ENCODE assay signal across 9 cellular contexts in the genomic region with DNA sequence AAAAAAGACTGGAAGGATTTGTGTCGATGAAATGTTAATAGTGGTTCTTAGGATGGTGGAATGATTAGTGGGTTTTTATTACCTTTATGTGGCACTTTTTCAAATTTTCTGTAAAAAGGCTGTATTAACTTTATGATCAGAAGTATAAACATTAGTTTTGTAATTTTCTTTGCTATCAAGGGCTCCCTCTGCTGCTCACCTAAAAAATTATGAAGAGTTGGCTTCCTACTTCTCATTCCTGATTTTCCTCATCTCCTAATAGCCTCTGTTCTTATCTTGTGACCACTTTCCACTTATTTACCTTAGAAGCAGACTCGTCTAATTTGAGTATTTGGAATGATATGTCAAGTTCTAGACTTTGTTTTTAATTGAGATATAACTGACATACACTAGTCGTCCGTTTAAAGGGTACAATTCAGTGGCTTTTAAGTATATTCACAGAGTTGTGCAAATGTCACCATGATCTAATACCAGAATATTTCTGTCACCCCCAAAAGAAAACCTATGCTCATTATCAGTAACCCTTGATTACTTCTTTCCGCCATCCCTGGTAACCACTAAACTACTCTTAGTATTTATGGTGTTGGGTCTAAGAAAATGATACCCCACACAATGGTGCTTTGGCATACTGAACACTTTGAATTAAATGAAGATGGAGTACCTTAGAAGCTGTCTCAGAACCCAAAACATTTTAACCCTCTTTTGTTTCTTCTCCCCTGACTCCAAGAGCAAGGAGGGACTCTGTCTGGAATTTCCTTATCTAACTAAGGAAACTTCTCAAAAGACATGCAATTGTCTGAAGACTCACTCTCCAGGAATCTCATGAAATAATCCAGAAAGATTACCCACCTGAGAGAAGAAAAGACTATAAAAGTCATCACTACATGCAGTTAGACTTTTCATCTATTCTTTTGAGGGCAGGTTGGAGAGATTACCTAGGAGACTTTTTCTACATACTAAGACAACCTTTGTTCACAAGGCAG.
DNase-seq lines count a peak whose midpoint lies in the region; ATAC-seq and TF ChIP-seq lines count a peak whose summit lies in the region.
"Had no signal": no experiment of that assay in that cellular context is flagged by ENCODE, and none has a peak within 500 bp of the region (broad histone marks: within the 10 kb centered on the region; RNA-seq: fewer than 3 reads in every experiment).

No MANE protein-coding gene starts in this region.

- ATAC-seq in CD4-positive, alpha-beta T cell (ENCODE audit: poor library complexity) = no peak
- ATAC-seq in body of pancreas (no peak), HG02759 (IDR thresholded peaks at IDR 0.05; ENCODE audit: unreplicated experiment) (no peak), GM21717 (IDR thresholded peaks at IDR 0.05; ENCODE audit: unreplicated experiment) (no peak)

- no peak overlapping the region for H3K27ac Mint-ChIP-seq in CD4-positive, alpha-beta T cell
- H3K27ac Mint-ChIP-seq in HFFc6 = no peak overlapping the region
- H3K27ac Mint-ChIP-seq in mesothelial cell of epicardium = no peak overlapping the region

- intact Hi-C loops in CD4-positive, alpha-beta T cell (cut with DNase I, micrococcal nuclease) = loop anchor here (1.0 to 10.0 kb wide), 5 partner anchors 381 to 556 kb away; no protein-coding TSS in a partner anchor
- intact Hi-C loops in body of pancreas (cut with DNase I) = loop anchor here (10.0 kb wide), 1 partner anchor 547 kb away; no protein-coding TSS in a partner anchor

- H3K36me3 Mint-ChIP-seq in CD4-positive, alpha-beta T cell (ENCODE audit: low read depth) = peaks cover 13% of the 10 kb centered on the region
- peaks cover 15% of the 10 kb centered on the region for H3K36me3 Mint-ChIP-seq in HFFc6 (ENCODE audit: low read depth)
- peaks cover 16% of the 10 kb centered on the region for H3K36me3 Mint-ChIP-seq in mesothelial cell of epicardium

- peaks cover 20% of the 10 kb centered on the region for H3K9me3 ChIP-seq in CD4-positive, alpha-beta T cell (ENCODE audit: control insufficient read depth, low read length)
- H3K9me3 ChIP-seq in body of pancreas = peaks cover 0 to 6% (median 0%) of the 10 kb centered on the region in 3 donors

- POLR2A ChIA-PET in CD4-positive, alpha-beta T cell (lab: Charles Lee) = interaction anchor here (0.6 kb wide), 1 partner anchor 452 kb away, joined by 3 read pairs; no protein-coding TSS in a partner anchor

- H3K27me3 Mint-ChIP-seq in CD4-positive, alpha-beta T cell = no peaks in the 10 kb centered on the region
- H3K27me3 Mint-ChIP-seq in HFFc6 (ENCODE audit: insufficient read depth) (no peaks in the 10 kb centered on the region), mesothelial cell of epicardium (ENCODE audit: low read depth) (no peaks in the 10 kb centered on the region)

- no peak overlapping the region for H3K27ac ChIP-seq in CD4-positive, alpha-beta T cell (ENCODE audit: low read depth, low read length)
- no peak overlapping the region for H3K27ac ChIP-seq in body of pancreas

- CTCF ChIA-PET in CD4-positive, alpha-beta T cell (lab: Charles Lee) = no interaction called here

- H3K4me3 ChIP-seq in body of pancreas = no peak overlapping the region

- H3K4me3 Mint-ChIP-seq in CD4-positive, alpha-beta T cell = no peak overlapping the region
- H3K4me3 Mint-ChIP-seq in HFFc6 (no peak overlapping the region), mesothelial cell of epicardium (no peak overlapping the region)

- no peak for DNase-seq in CD4-positive, alpha-beta T cell
- DNase-seq in HFFc6 (peak; percentile 35), body of pancreas (no peak), mesothelial cell of epicardium (ENCODE audit: low spot score in 2 of 2, unreplicated experiment in 2 of 2) (no peak), HK-2 (ENCODE audit: unreplicated experiment) (no peak), hepatic stellate cell (ENCODE audit: low spot score) (no peak)
- DNase-seq: activated CD4-positive, alpha-beta T cell treated with anti-CD3 and anti-CD28 coated beads, Interleukin-2, amount 50 U/mL, for 1 hour had no signal

- peak; percentile 42 for TF ChIP-seq CTCF in CD4-positive, alpha-beta T cell (IDR thresholded peaks at IDR 0.05)
- peak; percentile 79 for TF ChIP-seq CTCF in HFFc6 (IDR thresholded peaks at IDR 0.05)
- peak; percentile 29 to 70 (median 63) for TF ChIP-seq CTCF in body of pancreas (IDR thresholded peaks at IDR 0.05)
- peak; percentile 15 for TF ChIP-seq CTCF in mesothelial cell of epicardium (IDR thresholded peaks at IDR 0.05; ENCODE audit: unreplicated experiment)

- H3K4me1 ChIP-seq in body of pancreas = peaks cover 28% of the 10 kb centered on the region

- peaks cover 15% of the 10 kb centered on the region for H3K9me3 Mint-ChIP-seq in CD4-positive, alpha-beta T cell
- H3K9me3 Mint-ChIP-seq in HFFc6 (peaks cover 17% of the 10 kb centered on the region), mesothelial cell of epicardium (peaks cover 26% of the 10 kb centered on the region)

- WGBS in body of pancreas, 2 donors = 33 to 45% methylated on average over 5 of the region's 5 CpGs

- H3K4me1 Mint-ChIP-seq in CD4-positive, alpha-beta T cell (ENCODE audit: low read depth) = peaks cover 25% of the 10 kb centered on the region
- H3K4me1 Mint-ChIP-seq in HFFc6 (ENCODE audit: low read depth) (peaks cover 42% of the 10 kb centered on the region), mesothelial cell of epicardium (peaks cover 25% of the 10 kb centered on the region)

- no peak for TF ChIP-seq POLR2A in body of pancreas (IDR thresholded peaks at IDR 0.05)

- H3K36me3 ChIP-seq in body of pancreas (replicated peaks in 1 of 2; ENCODE audit: insufficient read depth in 1 of 2, low read depth in 2 of 2) = no peaks in the 10 kb centered on the region

- H3K27me3 ChIP-seq in CD4-positive, alpha-beta T cell (ENCODE audit: control insufficient read depth, insufficient read depth, low read length) = no peaks in the 10 kb centered on the region
- no peaks in the 10 kb centered on the region for H3K27me3 ChIP-seq in body of pancreas

Comparison
In these comparisons a context has a peak if more than half of its experiments do, and no peak if none do; other contexts are left out.
1. CTCF ChIP-seq: peak in every context shown above with its lines; median percentile 79 in HFFc6; 63 in body of pancreas; 42 in CD4-positive, alpha-beta T cell; 15 in mesothelial cell of epicardium.